ENCODE assay signal across 9 cellular contexts in genomic region chr9:68678430-68678829, GRCh38. TPM values are rescaled to one million over a fixed set of nuclear protein-coding genes. Genes with fewer than 3 reads are reported as not detected.
DNase-seq lines count a peak whose midpoint lies in the region; ATAC-seq and TF ChIP-seq lines count a peak whose summit lies in the region.
"Had no signal": no experiment of that assay in that cellular context is flagged by ENCODE, and none has a peak within 500 bp of the region (broad histone marks: within the 10 kb centered on the region; RNA-seq: fewer than 3 reads in every experiment).

No MANE protein-coding gene starts in this region.

- POLR2A ChIA-PET in CD8-positive, alpha-beta T cell (lab: Charles Lee): no interaction called here

- H2AFZ ChIP-seq in Karpas-422 (ENCODE audit: low read length): no peak overlapping the region

- H3K4me3 ChIP-seq in GM12875 (ENCODE audit: low read depth, low read length): no peak overlapping the region
- H3K4me3 ChIP-seq in Karpas-422 (ENCODE audit: low read length): no peak overlapping the region
- H3K4me3 ChIP-seq in CD8-positive, alpha-beta T cell (ENCODE audit: low read depth, low read length): no peak overlapping the region

- H3K4me1 Mint-ChIP-seq in osteocyte (ENCODE audit: unreplicated experiment): no peaks in the 10 kb centered on the region
- H3K4me1 Mint-ChIP-seq in activated naive CD4-positive, alpha-beta T cell treated with anti-CD3 and anti-CD28 coated beads, Interleukin-2, amount 10 ng/mL, durations not matched to agents 7 days and 5 days: no peaks in the 10 kb centered on the region
- H3K4me1 Mint-ChIP-seq in CD8-positive, alpha-beta T cell (ENCODE audit: low read depth): no peaks in the 10 kb centered on the region

- H3K27me3 Mint-ChIP-seq in osteocyte (ENCODE audit: unreplicated experiment): peaks cover 4% of the 10 kb centered on the region
- peaks cover 17% of the 10 kb centered on the region for H3K27me3 Mint-ChIP-seq in activated naive CD4-positive, alpha-beta T cell treated with anti-CD3 and anti-CD28 coated beads, Interleukin-2, amount 10 ng/mL, durations not matched to agents 7 days and 5 days
- peaks cover 16% of the 10 kb centered on the region for H3K27me3 Mint-ChIP-seq in CD8-positive, alpha-beta T cell (ENCODE audit: low read depth)

- peak; percentile 50; the same call in 1 of the 2 replicates for TF ChIP-seq CTCF in GM12875 (IDR thresholded peaks at IDR 0.05; ENCODE audit: borderline replicate concordance, insufficient read depth, low read depth, low read length)
- TF ChIP-seq CTCF in osteocyte (IDR thresholded peaks at IDR 0.05): peak; percentile 10
- TF ChIP-seq CTCF in CD8-positive, alpha-beta T cell (IDR thresholded peaks at IDR 0.05): no peak

- no peak overlapping the region for H3K27ac Mint-ChIP-seq in osteocyte (ENCODE audit: unreplicated experiment)
- H3K27ac Mint-ChIP-seq in activated naive CD4-positive, alpha-beta T cell treated with anti-CD3 and anti-CD28 coated beads, Interleukin-2, amount 10 ng/mL, durations not matched to agents 7 days and 5 days: no peak overlapping the region
- no peak overlapping the region for H3K27ac Mint-ChIP-seq in CD8-positive, alpha-beta T cell

- H3K79me2 ChIP-seq in Karpas-422 (ENCODE audit: low read length): no peaks in the 10 kb centered on the region

- H3K27ac ChIP-seq in Karpas-422 (ENCODE audit: low read length): no peak overlapping the region
- no peak overlapping the region for H3K27ac ChIP-seq in CD8-positive, alpha-beta T cell (ENCODE audit: low read depth, low read length)

- no peaks in the 10 kb centered on the region for H3K36me3 Mint-ChIP-seq in osteocyte (ENCODE audit: unreplicated experiment)
- H3K36me3 Mint-ChIP-seq in activated naive CD4-positive, alpha-beta T cell treated with anti-CD3 and anti-CD28 coated beads, Interleukin-2, amount 10 ng/mL, durations not matched to agents 7 days and 5 days: no peaks in the 10 kb centered on the region
- H3K36me3 Mint-ChIP-seq in CD8-positive, alpha-beta T cell: no peaks in the 10 kb centered on the region

- no peaks in the 10 kb centered on the region for H4K20me1 ChIP-seq in Karpas-422 (ENCODE audit: insufficient read depth, low read depth, low read length)

- CTCF ChIA-PET in activated naive CD4-positive, alpha-beta T cell treated with anti-CD3 and anti-CD28 coated beads, Interleukin-2, amount 10 ng/mL, durations not matched to agents 7 days and 5 days (lab: Charles Lee): no interaction called here
- CTCF ChIA-PET in CD8-positive, alpha-beta T cell (lab: Charles Lee): no interaction called here

- H3K9me3 Mint-ChIP-seq in osteocyte (ENCODE audit: unreplicated experiment): no peaks in the 10 kb centered on the region
- no peaks in the 10 kb centered on the region for H3K9me3 Mint-ChIP-seq in activated naive CD4-positive, alpha-beta T cell treated with anti-CD3 and anti-CD28 coated beads, Interleukin-2, amount 10 ng/mL, durations not matched to agents 7 days and 5 days
- no peaks in the 10 kb centered on the region for H3K9me3 Mint-ChIP-seq in CD8-positive, alpha-beta T cell

- no peaks in the 10 kb centered on the region for H3K27me3 ChIP-seq in Karpas-422 (ENCODE audit: low read length)
- peaks cover 4% of the 10 kb centered on the region for H3K27me3 ChIP-seq in CD8-positive, alpha-beta T cell (ENCODE audit: insufficient read depth, low read length)

- H3K9me3 ChIP-seq in Karpas-422 (ENCODE audit: low read length): no peaks in the 10 kb centered on the region
- H3K9me3 ChIP-seq in CD8-positive, alpha-beta T cell (ENCODE audit: low read length): no peaks in the 10 kb centered on the region

- no peaks in the 10 kb centered on the region for H3K36me3 ChIP-seq in Karpas-422 (ENCODE audit: insufficient read depth, low read length)
- H3K36me3 ChIP-seq in CD8-positive, alpha-beta T cell (ENCODE audit: insufficient read depth, low read length): no peaks in the 10 kb centered on the region

- H3K4me2 ChIP-seq in Karpas-422 (ENCODE audit: low read depth, low read length, poor library complexity, severe bottlenecking): no peak overlapping the region

- no peaks in the 10 kb centered on the region for H3K4me1 ChIP-seq in Karpas-422 (ENCODE audit: low read length)
- H3K4me1 ChIP-seq in CD8-positive, alpha-beta T cell (ENCODE audit: insufficient read depth, low read length): no peaks in the 10 kb centered on the region

- H3K9me2 ChIP-seq in Karpas-422 (replicated peaks; ENCODE audit: insufficient read depth, low read length): no peaks in the 10 kb centered on the region

- no peak for ATAC-seq in HG02642 (IDR thresholded peaks at IDR 0.05; ENCODE audit: poor library complexity, unreplicated experiment)
- ATAC-seq in CD8-positive, alpha-beta T cell: no peak
- ATAC-seq: Panc1 had no signal

- H3K9ac ChIP-seq in Karpas-422 (ENCODE audit: low read length): no peak overlapping the region

- no peak overlapping the region for H3K4me3 Mint-ChIP-seq in osteocyte (ENCODE audit: unreplicated experiment)
- H3K4me3 Mint-ChIP-seq in activated naive CD4-positive, alpha-beta T cell treated with anti-CD3 and anti-CD28 coated beads, Interleukin-2, amount 10 ng/mL, durations not matched to agents 7 days and 5 days: no peak overlapping the region
- no peak overlapping the region for H3K4me3 Mint-ChIP-seq in CD8-positive, alpha-beta T cell

- DNase-seq in Karpas-422 (peak; percentile 70), ecto neural progenitor cell (ENCODE audit: low spot score) (peak; percentile 56), osteocyte (ENCODE audit: extremely low spot score, unreplicated experiment) (no peak)
- no peak for DNase-seq in stimulated activated CD4-positive, alpha-beta T cell treated with anti-CD3 and anti-CD28 coated beads, Interleukin-1b, Interleukin-23, amount 100 ng/mL, for 48 hours
- no peak for DNase-seq in activated naive CD4-positive, alpha-beta T cell treated with anti-CD3 and anti-CD28 coated beads, Interleukin-2, amount 10 ng/mL, durations not matched to agents 7 days and 5 days
- DNase-seq in CD8-positive, alpha-beta T cell: no peak

- intact Hi-C loops in CD8-positive, alpha-beta T cell (cut with DNase I, micrococcal nuclease): no loop called here

RNA-seq across cellular contexts. Expression of gene PIP5K1B, which starts 26.6 kb away (rescaled TPM):
- total RNA-seq in Karpas-422 (2014; rRNA removed; shearing (Covaris generic); ENCODE audit: low replicate concordance): not detected in 2 replicates
- total RNA-seq in osteocyte: not detected in 2 replicates
- total RNA-seq in CD8-positive, alpha-beta T cell: under 1 TPM; 0.19 to 0.43 TPM

Comparison
In these comparisons a context has a peak if more than half of its experiments do, and no peak if none do; other contexts are left out.
1. DNase-seq: peak in Karpas-422 (single experiment) and ecto neural progenitor cell (single experiment); none in osteocyte (single experiment), stimulated activated CD4-positive, alpha-beta T cell treated with anti-CD3 and anti-CD28 coated beads, Interleukin-1b, Interleukin-23, amount 100 ng/mL, for 48 hours (single experiment), activated naive CD4-positive, alpha-beta T cell treated with anti-CD3 and anti-CD28 coated beads, Interleukin-2, amount 10 ng/mL, durations not matched to agents 7 days and 5 days (single experiment) and CD8-positive, alpha-beta T cell (0 of 7).